In the genomic region with DNA sequence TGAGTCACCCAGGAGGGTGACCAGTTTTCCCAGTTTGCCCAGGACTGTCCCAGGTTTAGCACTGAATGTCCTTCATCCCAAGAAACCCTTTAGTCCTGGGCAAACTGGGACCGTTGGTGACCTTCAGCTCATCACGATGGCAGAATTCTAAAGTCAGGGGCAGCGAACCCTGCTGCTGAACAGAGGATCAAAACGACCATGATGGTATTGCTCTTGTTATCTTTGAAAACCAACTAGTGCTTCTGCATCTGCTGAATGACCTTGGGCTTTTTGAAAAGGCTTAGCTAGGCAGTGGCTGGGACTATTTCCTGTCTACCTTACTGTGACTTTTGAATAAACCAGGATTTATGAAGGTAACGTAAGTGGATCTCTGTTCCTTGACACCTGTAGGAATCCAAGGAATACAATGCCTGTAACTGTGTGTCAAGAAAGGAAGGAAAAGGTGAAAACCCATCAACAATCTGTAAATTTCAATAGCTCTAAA, we compare ENCODE assay signal across 1 cellular context.
TF ChIP-seq lines count a peak whose summit lies in the region.

No MANE protein-coding gene starts in this region.

TF ChIP-seq in HepG2, 621 proteins besides CTCF, POLR2A, EP300 and RAD21 (continued from another document and continues in another):
- TF ChIP-seq, protein P1, sequence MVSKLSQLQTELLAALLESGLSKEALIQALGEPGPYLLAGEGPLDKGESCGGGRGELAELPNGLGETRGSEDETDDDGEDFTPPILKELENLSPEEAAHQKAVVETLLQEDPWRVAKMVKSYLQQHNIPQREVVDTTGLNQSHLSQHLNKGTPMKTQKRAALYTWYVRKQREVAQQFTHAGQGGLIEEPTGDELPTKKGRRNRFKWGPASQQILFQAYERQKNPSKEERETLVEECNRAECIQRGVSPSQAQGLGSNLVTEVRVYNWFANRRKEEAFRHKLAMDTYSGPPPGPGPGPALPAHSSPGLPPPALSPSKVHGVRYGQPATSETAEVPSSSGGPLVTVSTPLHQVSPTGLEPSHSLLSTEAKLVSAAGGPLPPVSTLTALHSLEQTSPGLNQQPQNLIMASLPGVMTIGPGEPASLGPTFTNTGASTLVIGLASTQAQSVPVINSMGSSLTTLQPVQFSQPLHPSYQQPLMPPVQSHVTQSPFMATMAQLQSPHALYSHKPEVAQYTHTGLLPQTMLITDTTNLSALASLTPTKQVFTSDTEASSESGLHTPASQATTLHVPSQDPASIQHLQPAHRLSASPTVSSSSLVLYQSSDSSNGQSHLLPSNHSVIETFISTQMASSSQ (IDR thresholded peaks at IDR 0.05; ENCODE audit: low read depth) = no peak
- TF ChIP-seq, protein P1 (CRISPR knock-in tag; IDR thresholded peaks at IDR 0.05; ENCODE audit: borderline replicate concordance) = no peak
- TF ChIP-seq, protein P2, sequence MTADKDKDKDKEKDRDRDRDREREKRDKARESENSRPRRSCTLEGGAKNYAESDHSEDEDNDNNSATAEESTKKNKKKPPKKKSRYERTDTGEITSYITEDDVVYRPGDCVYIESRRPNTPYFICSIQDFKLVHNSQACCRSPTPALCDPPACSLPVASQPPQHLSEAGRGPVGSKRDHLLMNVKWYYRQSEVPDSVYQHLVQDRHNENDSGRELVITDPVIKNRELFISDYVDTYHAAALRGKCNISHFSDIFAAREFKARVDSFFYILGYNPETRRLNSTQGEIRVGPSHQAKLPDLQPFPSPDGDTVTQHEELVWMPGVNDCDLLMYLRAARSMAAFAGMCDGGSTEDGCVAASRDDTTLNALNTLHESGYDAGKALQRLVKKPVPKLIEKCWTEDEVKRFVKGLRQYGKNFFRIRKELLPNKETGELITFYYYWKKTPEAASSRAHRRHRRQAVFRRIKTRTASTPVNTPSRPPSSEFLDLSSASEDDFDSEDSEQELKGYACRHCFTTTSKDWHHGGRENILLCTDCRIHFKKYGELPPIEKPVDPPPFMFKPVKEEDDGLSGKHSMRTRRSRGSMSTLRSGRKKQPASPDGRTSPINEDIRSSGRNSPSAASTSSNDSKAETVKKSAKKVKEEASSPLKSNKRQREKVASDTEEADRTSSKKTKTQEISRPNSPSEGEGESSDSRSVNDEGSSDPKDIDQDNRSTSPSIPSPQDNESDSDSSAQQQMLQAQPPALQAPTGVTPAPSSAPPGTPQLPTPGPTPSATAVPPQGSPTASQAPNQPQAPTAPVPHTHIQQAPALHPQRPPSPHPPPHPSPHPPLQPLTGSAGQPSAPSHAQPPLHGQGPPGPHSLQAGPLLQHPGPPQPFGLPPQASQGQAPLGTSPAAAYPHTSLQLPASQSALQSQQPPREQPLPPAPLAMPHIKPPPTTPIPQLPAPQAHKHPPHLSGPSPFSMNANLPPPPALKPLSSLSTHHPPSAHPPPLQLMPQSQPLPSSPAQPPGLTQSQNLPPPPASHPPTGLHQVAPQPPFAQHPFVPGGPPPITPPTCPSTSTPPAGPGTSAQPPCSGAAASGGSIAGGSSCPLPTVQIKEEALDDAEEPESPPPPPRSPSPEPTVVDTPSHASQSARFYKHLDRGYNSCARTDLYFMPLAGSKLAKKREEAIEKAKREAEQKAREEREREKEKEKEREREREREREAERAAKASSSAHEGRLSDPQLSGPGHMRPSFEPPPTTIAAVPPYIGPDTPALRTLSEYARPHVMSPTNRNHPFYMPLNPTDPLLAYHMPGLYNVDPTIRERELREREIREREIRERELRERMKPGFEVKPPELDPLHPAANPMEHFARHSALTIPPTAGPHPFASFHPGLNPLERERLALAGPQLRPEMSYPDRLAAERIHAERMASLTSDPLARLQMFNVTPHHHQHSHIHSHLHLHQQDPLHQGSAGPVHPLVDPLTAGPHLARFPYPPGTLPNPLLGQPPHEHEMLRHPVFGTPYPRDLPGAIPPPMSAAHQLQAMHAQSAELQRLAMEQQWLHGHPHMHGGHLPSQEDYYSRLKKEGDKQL (CRISPR knock-in tag; IDR thresholded peaks at IDR 0.05; ENCODE audit: low read depth) = no peak
- TF ChIP-seq PHF8 (CRISPR knock-in tag; IDR thresholded peaks at IDR 0.05) (0 out of 2 replicates have a peak, but pooled peaks have one; percentile 5), ZNF775 (CRISPR knock-in tag; IDR thresholded peaks at IDR 0.05; ENCODE audit: borderline replicate concordance) (no peak), SAP130 (CRISPR knock-in tag; IDR thresholded peaks at IDR 0.05; ENCODE audit: low read depth) (peak; percentile 4; the same call in 1 of the 2 replicates), ZNF451 (CRISPR knock-in tag; IDR thresholded peaks at IDR 0.05) (no peak), ZNF878 (CRISPR knock-in tag; IDR thresholded peaks at IDR 0.05) (0 out of 2 replicates have a peak, but pooled peaks have one; percentile 8), MBD4 (IDR thresholded peaks at IDR 0.05; ENCODE audit: borderline replicate concordance, low read length) (no peak), SOX13 (IDR thresholded peaks at IDR 0.05) (no peak), SOX13 (CRISPR knock-in tag; conservative IDR thresholded peaks at IDR 0.05 in 1 of 2, IDR thresholded peaks at IDR 0.05 in 1 of 2) (peak in 1 of 2 experiments; percentile 26; a peak in 1 of 4 replicates), ZNF720 (CRISPR knock-in tag; IDR thresholded peaks at IDR 0.05) (no peak), ATF7 (IDR thresholded peaks at IDR 0.05) (no peak), ATF7 (CRISPR knock-in tag; IDR thresholded peaks at IDR 0.05) (no peak), ZNF510 (CRISPR knock-in tag; IDR thresholded peaks at IDR 0.05; ENCODE audit: low read depth) (no peak), ZKSCAN5 (CRISPR knock-in tag; IDR thresholded peaks at IDR 0.05) (no peak), MED1 (CRISPR knock-in tag; IDR thresholded peaks at IDR 0.05) (0 out of 2 replicates have a peak, but pooled peaks have one; percentile 50), YY1 (IDR thresholded peaks at IDR 0.05; ENCODE audit: insufficient read depth, insufficient replicate concordance, low read depth, low read length) (no peak), SP4 (CRISPR knock-in tag; IDR thresholded peaks at IDR 0.05) (no peak), RFXANK (CRISPR knock-in tag; IDR thresholded peaks at IDR 0.05) (0 out of 2 replicates have a peak, but pooled peaks have one; percentile 10), ZSCAN31 (CRISPR knock-in tag; IDR thresholded peaks at IDR 0.05; ENCODE audit: low read depth) (no peak), ZC3H13 (CRISPR knock-in tag; IDR thresholded peaks at IDR 0.05) (0 out of 2 replicates have a peak, but pooled peaks have one; percentile 16), NONO (IDR thresholded peaks at IDR 0.05) (no peak), NONO (CRISPR knock-in tag; conservative IDR thresholded peaks at IDR 0.05) (no peak), RORA (CRISPR knock-in tag; IDR thresholded peaks at IDR 0.05) (no peak)
- TF ChIP-seq, protein P3, sequence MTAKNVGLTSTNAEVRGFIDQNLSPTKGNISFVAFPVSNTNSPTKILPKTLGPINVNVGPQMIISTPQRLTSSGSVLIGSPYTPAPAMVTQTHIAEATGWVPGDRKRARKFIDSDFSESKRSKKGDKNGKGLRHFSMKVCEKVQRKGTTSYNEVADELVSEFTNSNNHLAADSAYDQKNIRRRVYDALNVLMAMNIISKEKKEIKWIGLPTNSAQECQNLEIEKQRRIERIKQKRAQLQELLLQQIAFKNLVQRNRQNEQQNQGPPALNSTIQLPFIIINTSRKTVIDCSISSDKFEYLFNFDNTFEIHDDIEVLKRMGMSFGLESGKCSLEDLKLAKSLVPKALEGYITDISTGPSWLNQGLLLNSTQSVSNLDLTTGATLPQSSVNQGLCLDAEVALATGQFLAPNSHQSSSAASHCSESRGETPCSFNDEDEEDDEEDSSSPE (CRISPR knock-in tag; IDR thresholded peaks at IDR 0.05) = no peak
- TF ChIP-seq, protein P4, sequence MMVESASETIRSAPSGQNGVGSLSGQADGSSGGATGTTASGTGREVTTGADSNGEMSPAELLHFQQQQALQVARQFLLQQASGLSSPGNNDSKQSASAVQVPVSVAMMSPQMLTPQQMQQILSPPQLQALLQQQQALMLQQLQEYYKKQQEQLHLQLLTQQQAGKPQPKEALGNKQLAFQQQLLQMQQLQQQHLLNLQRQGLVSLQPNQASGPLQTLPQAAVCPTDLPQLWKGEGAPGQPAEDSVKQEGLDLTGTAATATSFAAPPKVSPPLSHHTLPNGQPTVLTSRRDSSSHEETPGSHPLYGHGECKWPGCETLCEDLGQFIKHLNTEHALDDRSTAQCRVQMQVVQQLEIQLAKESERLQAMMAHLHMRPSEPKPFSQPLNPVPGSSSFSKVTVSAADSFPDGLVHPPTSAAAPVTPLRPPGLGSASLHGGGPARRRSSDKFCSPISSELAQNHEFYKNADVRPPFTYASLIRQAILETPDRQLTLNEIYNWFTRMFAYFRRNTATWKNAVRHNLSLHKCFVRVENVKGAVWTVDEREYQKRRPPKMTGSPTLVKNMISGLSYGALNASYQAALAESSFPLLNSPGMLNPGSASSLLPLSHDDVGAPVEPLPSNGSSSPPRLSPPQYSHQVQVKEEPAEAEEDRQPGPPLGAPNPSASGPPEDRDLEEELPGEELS (CRISPR knock-in tag; IDR thresholded peaks at IDR 0.05) = peak; percentile 16; the same call in 1 of the 2 replicates
- TF ChIP-seq, protein P5, sequence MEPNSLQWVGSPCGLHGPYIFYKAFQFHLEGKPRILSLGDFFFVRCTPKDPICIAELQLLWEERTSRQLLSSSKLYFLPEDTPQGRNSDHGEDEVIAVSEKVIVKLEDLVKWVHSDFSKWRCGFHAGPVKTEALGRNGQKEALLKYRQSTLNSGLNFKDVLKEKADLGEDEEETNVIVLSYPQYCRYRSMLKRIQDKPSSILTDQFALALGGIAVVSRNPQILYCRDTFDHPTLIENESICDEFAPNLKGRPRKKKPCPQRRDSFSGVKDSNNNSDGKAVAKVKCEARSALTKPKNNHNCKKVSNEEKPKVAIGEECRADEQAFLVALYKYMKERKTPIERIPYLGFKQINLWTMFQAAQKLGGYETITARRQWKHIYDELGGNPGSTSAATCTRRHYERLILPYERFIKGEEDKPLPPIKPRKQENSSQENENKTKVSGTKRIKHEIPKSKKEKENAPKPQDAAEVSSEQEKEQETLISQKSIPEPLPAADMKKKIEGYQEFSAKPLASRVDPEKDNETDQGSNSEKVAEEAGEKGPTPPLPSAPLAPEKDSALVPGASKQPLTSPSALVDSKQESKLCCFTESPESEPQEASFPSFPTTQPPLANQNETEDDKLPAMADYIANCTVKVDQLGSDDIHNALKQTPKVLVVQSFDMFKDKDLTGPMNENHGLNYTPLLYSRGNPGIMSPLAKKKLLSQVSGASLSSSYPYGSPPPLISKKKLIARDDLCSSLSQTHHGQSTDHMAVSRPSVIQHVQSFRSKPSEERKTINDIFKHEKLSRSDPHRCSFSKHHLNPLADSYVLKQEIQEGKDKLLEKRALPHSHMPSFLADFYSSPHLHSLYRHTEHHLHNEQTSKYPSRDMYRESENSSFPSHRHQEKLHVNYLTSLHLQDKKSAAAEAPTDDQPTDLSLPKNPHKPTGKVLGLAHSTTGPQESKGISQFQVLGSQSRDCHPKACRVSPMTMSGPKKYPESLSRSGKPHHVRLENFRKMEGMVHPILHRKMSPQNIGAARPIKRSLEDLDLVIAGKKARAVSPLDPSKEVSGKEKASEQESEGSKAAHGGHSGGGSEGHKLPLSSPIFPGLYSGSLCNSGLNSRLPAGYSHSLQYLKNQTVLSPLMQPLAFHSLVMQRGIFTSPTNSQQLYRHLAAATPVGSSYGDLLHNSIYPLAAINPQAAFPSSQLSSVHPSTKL (CRISPR knock-in tag; IDR thresholded peaks at IDR 0.05) = peak; percentile 22; the same call in 1 of the 2 replicates
- TF ChIP-seq, protein P6, sequence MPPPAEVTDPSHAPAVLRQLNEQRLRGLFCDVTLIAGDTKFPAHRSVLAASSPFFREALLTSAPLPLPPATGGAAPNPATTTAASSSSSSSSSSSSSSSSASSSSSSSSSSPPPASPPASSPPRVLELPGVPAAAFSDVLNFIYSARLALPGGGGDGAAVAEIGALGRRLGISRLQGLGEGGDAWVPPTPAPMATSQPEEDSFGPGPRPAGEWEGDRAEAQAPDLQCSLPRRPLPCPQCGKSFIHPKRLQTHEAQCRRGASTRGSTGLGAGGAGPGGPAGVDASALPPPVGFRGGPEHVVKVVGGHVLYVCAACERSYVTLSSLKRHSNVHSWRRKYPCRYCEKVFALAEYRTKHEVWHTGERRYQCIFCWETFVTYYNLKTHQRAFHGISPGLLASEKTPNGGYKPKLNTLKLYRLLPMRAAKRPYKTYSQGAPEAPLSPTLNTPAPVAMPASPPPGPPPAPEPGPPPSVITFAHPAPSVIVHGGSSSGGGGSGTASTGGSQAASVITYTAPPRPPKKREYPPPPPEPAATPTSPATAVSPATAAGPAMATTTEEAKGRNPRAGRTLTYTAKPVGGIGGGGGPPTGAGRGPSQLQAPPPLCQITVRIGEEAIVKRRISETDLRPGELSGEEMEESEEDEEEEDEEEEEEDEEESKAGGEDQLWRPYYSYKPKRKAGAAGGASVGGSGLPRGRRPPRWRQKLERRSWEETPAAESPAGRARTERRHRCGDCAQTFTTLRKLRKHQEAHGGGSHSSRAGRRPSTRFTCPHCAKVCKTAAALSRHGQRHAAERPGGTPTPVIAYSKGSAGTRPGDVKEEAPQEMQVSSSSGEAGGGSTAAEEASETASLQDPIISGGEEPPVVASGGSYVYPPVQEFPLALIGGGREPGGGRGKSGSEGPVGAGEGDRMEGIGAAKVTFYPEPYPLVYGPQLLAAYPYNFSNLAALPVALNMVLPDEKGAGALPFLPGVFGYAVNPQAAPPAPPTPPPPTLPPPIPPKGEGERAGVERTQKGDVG (CRISPR knock-in tag; IDR thresholded peaks at IDR 0.05; ENCODE audit: borderline replicate concordance) = 0 out of 2 replicates have a peak, but pooled peaks have one; percentile 51
- TF ChIP-seq, protein P7, sequence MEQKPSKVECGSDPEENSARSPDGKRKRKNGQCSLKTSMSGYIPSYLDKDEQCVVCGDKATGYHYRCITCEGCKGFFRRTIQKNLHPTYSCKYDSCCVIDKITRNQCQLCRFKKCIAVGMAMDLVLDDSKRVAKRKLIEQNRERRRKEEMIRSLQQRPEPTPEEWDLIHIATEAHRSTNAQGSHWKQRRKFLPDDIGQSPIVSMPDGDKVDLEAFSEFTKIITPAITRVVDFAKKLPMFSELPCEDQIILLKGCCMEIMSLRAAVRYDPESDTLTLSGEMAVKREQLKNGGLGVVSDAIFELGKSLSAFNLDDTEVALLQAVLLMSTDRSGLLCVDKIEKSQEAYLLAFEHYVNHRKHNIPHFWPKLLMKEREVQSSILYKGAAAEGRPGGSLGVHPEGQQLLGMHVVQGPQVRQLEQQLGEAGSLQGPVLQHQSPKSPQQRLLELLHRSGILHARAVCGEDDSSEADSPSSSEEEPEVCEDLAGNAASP (CRISPR knock-in tag; IDR thresholded peaks at IDR 0.05; ENCODE audit: borderline replicate concordance) = no peak
